In the genomic region with DNA sequence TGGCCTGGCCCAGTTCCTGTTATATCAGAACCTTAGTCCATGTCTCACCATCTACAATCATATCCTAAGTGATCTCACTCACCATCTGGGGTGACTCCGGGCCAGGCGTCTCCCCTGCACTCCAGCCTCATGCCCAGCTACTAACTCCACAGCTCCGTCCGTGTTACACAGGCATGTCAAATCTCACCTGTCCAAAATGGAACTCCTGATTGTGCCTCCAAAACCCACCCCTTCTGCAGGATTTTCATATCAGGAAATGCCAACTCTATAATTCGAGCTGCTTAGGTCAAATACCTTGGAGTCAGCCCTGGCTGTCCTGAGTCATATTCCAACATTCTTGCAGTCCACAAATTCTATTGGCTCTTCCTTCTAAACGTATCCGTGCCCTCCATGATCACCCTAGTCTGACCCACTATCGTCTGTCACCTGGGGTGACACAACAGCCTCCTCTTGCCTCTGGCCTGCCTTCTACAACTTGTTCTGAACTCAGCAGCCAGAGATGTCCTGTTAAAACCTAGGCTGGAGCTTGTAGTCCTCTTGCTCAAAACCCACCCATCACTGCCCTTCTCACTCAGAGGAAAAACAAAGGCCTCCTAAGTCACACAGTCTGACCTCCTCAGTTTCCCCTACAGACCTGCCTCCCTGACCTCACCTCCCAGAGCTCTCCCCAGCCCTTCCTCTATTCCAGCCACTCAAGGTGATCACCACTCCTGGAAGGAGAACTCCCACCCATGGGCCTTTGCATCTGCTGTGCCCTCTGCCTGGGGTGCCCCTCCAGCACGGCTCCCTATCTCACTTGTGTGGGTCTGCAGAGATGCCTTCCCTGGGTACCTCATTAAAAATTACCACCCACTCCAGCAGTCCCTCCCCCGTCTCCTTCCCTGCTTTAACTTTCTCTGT, we compare ENCODE assay signal across 12 cellular contexts.
DNase-seq lines count a peak whose midpoint lies in the region; ATAC-seq and TF ChIP-seq lines count a peak whose summit lies in the region.
"Had no signal": no experiment of that assay in that cellular context is flagged by ENCODE, and none has a peak within 500 bp of the region (broad histone marks: within the 10 kb centered on the region; RNA-seq: fewer than 3 reads in every experiment).

No MANE protein-coding gene starts in this region.

- CTCF ChIA-PET in HCT116 (lab: Charles Lee), result no interaction called here

- no peaks in the 10 kb centered on the region for H3K9me2 ChIP-seq in HCT116 (ENCODE audit: insufficient read depth)

- H3K4me1 ChIP-seq in HCT116 (ENCODE audit: control insufficient read depth in 1 of 2, insufficient read depth in 2 of 2, low read length in 2 of 2) (peaks cover 17 to 53% of the 10 kb centered on the region in 2 experiments; a peak in 3 of 4 replicates), suprapubic skin (peaks cover 50% of the 10 kb centered on the region)

- TF ChIP-seq RAD21 in HCT116 (IDR thresholded peaks at IDR 0.05; ENCODE audit: low read depth), result no peak

- H3K4me3 ChIP-seq in HCT116 (replicated peaks in 1 of 2; ENCODE audit: low read depth in 1 of 2, low read length in 2 of 2) (no peak overlapping the region; a peak in 1 of 4 replicates), suprapubic skin (no peak overlapping the region)

- WGBS in suprapubic skin, result 87% methylated on average over 10 of the region's 10 CpGs

- TF ChIP-seq POLR2A in HCT116 (IDR thresholded peaks at IDR 0.05; ENCODE audit: borderline replicate concordance, extremely low read depth, insufficient read depth, insufficient read length), result no peak
- no peak for TF ChIP-seq POLR2A in suprapubic skin (IDR thresholded peaks at IDR 0.05)

- no peak for DNase-seq in HCT116 (ENCODE audit: low read depth, low spot score)
- DNase-seq in amniotic epithelial cell (ENCODE audit: low read depth), result peak; percentile 62
- DNase-seq in glomerular visceral epithelial cell (ENCODE audit: extremely low spot score), result peak; percentile 90
- no peak for DNase-seq in suprapubic skin (ENCODE audit: low spot score in 2 of 2)
- no peak for DNase-seq in SIG-M5 (lab: John Stamatoyannopoulos, UW)
- DNase-seq in mesenteric fat pad (ENCODE audit: low spot score), result no peak
- no peak for DNase-seq in foreskin melanocyte
- DNase-seq: activated CD4-positive, alpha-beta T cell treated with anti-CD3 and anti-CD28 coated beads, Interleukin-2, amount 50 U/mL, for 4 hours; DMS79 treated with DMSO at 0.1 percent for 48 hours; NCI-H2171; small intestine had no signal

- no peak overlapping the region for H3K9ac ChIP-seq in HCT116 (ENCODE audit: low read length)

- ATAC-seq in HCT116 (0 out of 2 replicates have a peak, but pooled peaks have one; percentile 7), HG03460 (IDR thresholded peaks at IDR 0.05; ENCODE audit: unreplicated experiment) (no peak)

- peak overlapping the region; percentile 57 for H3K4me2 ChIP-seq in HCT116 (ENCODE audit: low read length)

- H3K79me2 ChIP-seq in HCT116 (ENCODE audit: insufficient read depth, low read length), result no peaks in the 10 kb centered on the region

- intact Hi-C loops in HCT116 (cut with micrococcal nuclease), result no loop called here

- H3K27ac ChIP-seq in HCT116 (ENCODE audit: low read depth, low read length) (no peak overlapping the region), suprapubic skin (peak overlapping the region; percentile 85)

- no peaks in the 10 kb centered on the region for H3K27me3 ChIP-seq in HCT116 (ENCODE audit: insufficient read depth, low read length)
- no peaks in the 10 kb centered on the region for H3K27me3 ChIP-seq in suprapubic skin

- no peak overlapping the region for H2AFZ ChIP-seq in HCT116 (ENCODE audit: low read depth, low read length, poor library complexity, severe bottlenecking)

- TF ChIP-seq CTCF in HCT116 (IDR thresholded peaks at IDR 0.05 in 2 of 3, conservative IDR thresholded peaks at IDR 0.05 in 1 of 3; ENCODE audit: borderline replicate concordance in 1 of 3, insufficient read depth in 1 of 3, low read depth in 2 of 3, low read length in 2 of 3) (no peak), suprapubic skin (IDR thresholded peaks at IDR 0.05) (no peak)

- H3K9me3 ChIP-seq in HCT116 (ENCODE audit: control insufficient read depth in 1 of 2, insufficient read depth in 1 of 2, low read depth in 1 of 2, low read length in 2 of 2), result no peaks in the 10 kb centered on the region
- no peaks in the 10 kb centered on the region for H3K9me3 ChIP-seq in suprapubic skin

- no TSS peak for BruUV-seq in HCT116 (replicated peaks; lab: Mats Ljungman, UMichigan)

- RAD21 ChIA-PET in HCT116 (lab: Charles Lee; ENCODE audit: low non-redundant PET in 1 of 2, low total read pairs in 2 of 2, uncharacterized antibody in 2 of 2, unreplicated experiment in 2 of 2), result no interaction called here

- POLR2A ChIA-PET in HCT116 (lab: Charles Lee), result no interaction called here

- TF ChIP-seq EP300 in suprapubic skin (IDR thresholded peaks at IDR 0.05), result no peak

- H3K36me3 ChIP-seq in HCT116 (ENCODE audit: control insufficient read depth in 1 of 2, insufficient read depth in 2 of 2, low read length in 2 of 2) (no peaks in the 10 kb centered on the region), suprapubic skin (no peaks in the 10 kb centered on the region)

- no peaks in the 10 kb centered on the region for H4K20me1 ChIP-seq in HCT116 (ENCODE audit: insufficient read depth)

TF ChIP-seq in HCT116, 20 proteins besides CTCF, POLR2A, EP300 and RAD21:
- TF ChIP-seq, protein P1, sequence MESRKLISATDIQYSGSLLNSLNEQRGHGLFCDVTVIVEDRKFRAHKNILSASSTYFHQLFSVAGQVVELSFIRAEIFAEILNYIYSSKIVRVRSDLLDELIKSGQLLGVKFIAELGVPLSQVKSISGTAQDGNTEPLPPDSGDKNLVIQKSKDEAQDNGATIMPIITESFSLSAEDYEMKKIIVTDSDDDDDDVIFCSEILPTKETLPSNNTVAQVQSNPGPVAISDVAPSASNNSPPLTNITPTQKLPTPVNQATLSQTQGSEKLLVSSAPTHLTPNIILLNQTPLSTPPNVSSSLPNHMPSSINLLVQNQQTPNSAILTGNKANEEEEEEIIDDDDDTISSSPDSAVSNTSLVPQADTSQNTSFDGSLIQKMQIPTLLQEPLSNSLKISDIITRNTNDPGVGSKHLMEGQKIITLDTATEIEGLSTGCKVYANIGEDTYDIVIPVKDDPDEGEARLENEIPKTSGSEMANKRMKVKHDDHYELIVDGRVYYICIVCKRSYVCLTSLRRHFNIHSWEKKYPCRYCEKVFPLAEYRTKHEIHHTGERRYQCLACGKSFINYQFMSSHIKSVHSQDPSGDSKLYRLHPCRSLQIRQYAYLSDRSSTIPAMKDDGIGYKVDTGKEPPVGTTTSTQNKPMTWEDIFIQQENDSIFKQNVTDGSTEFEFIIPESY (IDR thresholded peaks at IDR 0.05; ENCODE audit: extremely low read depth, insufficient replicate concordance, low read length), result no peak
- TF ChIP-seq SIN3A (IDR thresholded peaks at IDR 0.05; ENCODE audit: low read depth) (no peak), YY1 (IDR thresholded peaks at IDR 0.05; ENCODE audit: extremely low read depth, insufficient replicate concordance, low read depth, low read length) (no peak), CBX3 (IDR thresholded peaks at IDR 0.05; ENCODE audit: low read depth) (no peak), ELF1 (IDR thresholded peaks at IDR 0.05; ENCODE audit: borderline replicate concordance, low read depth) (no peak), CEBPB (IDR thresholded peaks at IDR 0.05; ENCODE audit: low read depth) (no peak), TCF7L2 (IDR thresholded peaks at IDR 0.05; ENCODE audit: borderline replicate concordance, extremely low read depth, insufficient read depth, insufficient read length) (no peak), FOSL1 (IDR thresholded peaks at IDR 0.05; ENCODE audit: low read depth) (no peak), SRF (IDR thresholded peaks at IDR 0.05; ENCODE audit: low read depth) (no peak)

Comparison
In these comparisons a context has a peak if more than half of its experiments do, and no peak if none do; other contexts are left out.
1. DNase-seq: peak in amniotic epithelial cell (single experiment) and glomerular visceral epithelial cell (single experiment); none in HCT116 (single experiment), suprapubic skin (0 of 2), SIG-M5 (single experiment), mesenteric fat pad (single experiment) and foreskin melanocyte (single experiment).